Comparison of ENCODE assay signal across 19 cellular contexts in the genomic region with DNA sequence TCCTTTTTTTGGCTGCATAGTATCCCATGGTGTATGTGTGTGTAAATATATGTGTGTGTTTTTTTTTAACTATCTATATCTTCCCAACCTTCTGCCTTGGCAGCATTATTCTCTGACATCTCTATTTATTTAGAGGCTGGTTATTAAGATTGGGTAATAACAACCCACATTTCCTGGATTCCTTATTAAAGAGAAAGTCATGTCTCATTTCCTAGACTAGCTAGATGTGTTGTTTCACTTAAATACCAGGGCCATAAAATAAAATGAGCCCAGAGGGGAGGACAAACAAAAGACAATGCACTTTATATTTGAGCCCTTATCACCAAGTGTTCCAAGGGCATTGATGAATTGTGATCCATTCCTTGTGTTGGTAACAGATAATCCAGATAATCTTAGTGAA.
"Had no signal": no experiment of that assay in that cellular context is flagged by ENCODE, and none has a peak within 500 bp of the region (broad histone marks: within the 10 kb centered on the region; RNA-seq: fewer than 3 reads in every experiment).

No MANE protein-coding gene starts in this region.

- H2AFZ ChIP-seq: parathyroid adenoma had no signal

- H3K9ac ChIP-seq: parathyroid adenoma had no signal

- H3K4me1 ChIP-seq: parathyroid adenoma, transverse colon had no signal

- H3K9me3 Mint-ChIP-seq: activated CD4-positive, alpha-beta T cell treated with anti-CD3 and anti-CD28 coated beads, Interleukin-2, amount 10 ng/mL, durations not matched to agents 24 days and 14 days; activated naive CD4-positive, alpha-beta T cell treated with anti-CD3 and anti-CD28 coated beads, Interleukin-2, amount 50 U/mL, for 24 hours; natural killer cell; T-helper 2 cell treated with Interferon-gamma antibody and Interleukin-4, amounts not matched to agents 5 μg/mL and 100 μg/mL, for 36 hours had no signal

- H3K4me3 Mint-ChIP-seq: activated B cell treated with CpG ODN at 0.5 μM for 24 hours; activated CD4-positive, alpha-beta T cell treated with anti-CD3 and anti-CD28 coated beads, Interleukin-2, amount 10 ng/mL, durations not matched to agents 24 days and 14 days; activated CD8-positive, alpha-beta T cell treated with anti-CD3 and anti-CD28 coated beads, Interleukin-2, amount 10 ng/mL, durations not matched to agents 7 days and 5 days; activated naive CD4-positive, alpha-beta T cell treated with anti-CD3 and anti-CD28 coated beads, Interleukin-2, amount 50 U/mL, for 24 hours; natural killer cell; T-helper 2 cell treated with Interferon-gamma antibody and Interleukin-4, amounts not matched to agents 5 μg/mL and 100 μg/mL, for 36 hours had no signal

- H3K36me3 Mint-ChIP-seq: activated naive CD4-positive, alpha-beta T cell treated with anti-CD3 and anti-CD28 coated beads, Interleukin-2, amount 50 U/mL, for 24 hours; natural killer cell had no signal

- H3K36me3 ChIP-seq: adrenal gland, neutrophil, transverse colon had no signal

- H3K27ac Mint-ChIP-seq: activated B cell treated with CpG ODN at 0.5 μM for 24 hours; activated CD4-positive, alpha-beta T cell treated with anti-CD3 and anti-CD28 coated beads, Interleukin-2, amount 10 ng/mL, durations not matched to agents 24 days and 14 days; activated CD8-positive, alpha-beta T cell treated with anti-CD3 and anti-CD28 coated beads, Interleukin-2, amount 10 ng/mL, durations not matched to agents 7 days and 5 days; activated naive CD4-positive, alpha-beta T cell treated with anti-CD3 and anti-CD28 coated beads, Interleukin-2, amount 50 U/mL, for 24 hours; natural killer cell; T-helper 2 cell treated with Interferon-gamma antibody and Interleukin-4, amounts not matched to agents 5 μg/mL and 100 μg/mL, for 36 hours had no signal

- DNase-seq: activated B cell treated with CpG ODN at 0.5 μM for 24 hours; activated CD4-positive, alpha-beta T cell treated with anti-CD3 and anti-CD28 coated beads, Interleukin-2, amount 10 ng/mL, durations not matched to agents 24 days and 14 days; activated CD8-positive, alpha-beta memory T cell treated with anti-CD3 and anti-CD28 coated beads, Interleukin-2, amount 50 U/mL, for 4 hours; activated CD8-positive, alpha-beta T cell treated with anti-CD3 and anti-CD28 coated beads, Interleukin-2, amount 10 ng/mL, durations not matched to agents 7 days and 5 days; activated effector memory CD4-positive, alpha-beta T cell treated with anti-CD3 and anti-CD28 coated beads, Interleukin-2, amount 50 U/mL, for 16 hours; activated T-cell treated with anti-CD3 and anti-CD28 coated beads, Interleukin-2, amount 50 U/mL, for 48 hours; adrenal gland; caudate nucleus; hippocampal formation; mesenchymal stem cell; natural killer cell; stimulated activated CD4-positive, alpha-beta T cell treated with anti-CD3 and anti-CD28 coated beads, Interleukin-4, amount 100 ng/mL, for 24 hours; stimulated activated naive CD4-positive, alpha-beta T cell; transverse colon had no signal

- H3K27ac ChIP-seq: neutrophil, parathyroid adenoma, skin epidermis, transverse colon had no signal

- H3K4me3 ChIP-seq: adrenal gland, skin epidermis, transverse colon had no signal

- H3K79me2 ChIP-seq: parathyroid adenoma had no signal

- H3K4me1 Mint-ChIP-seq: activated B cell treated with CpG ODN at 0.5 μM for 24 hours; activated CD4-positive, alpha-beta T cell treated with anti-CD3 and anti-CD28 coated beads, Interleukin-2, amount 10 ng/mL, durations not matched to agents 24 days and 14 days; activated naive CD4-positive, alpha-beta T cell treated with anti-CD3 and anti-CD28 coated beads, Interleukin-2, amount 50 U/mL, for 24 hours; natural killer cell had no signal

- H3K9me3 ChIP-seq: adrenal gland, neutrophil, transverse colon had no signal

- H3K27me3 Mint-ChIP-seq: activated B cell treated with CpG ODN at 0.5 μM for 24 hours; activated CD4-positive, alpha-beta T cell treated with anti-CD3 and anti-CD28 coated beads, Interleukin-2, amount 10 ng/mL, durations not matched to agents 24 days and 14 days; activated naive CD4-positive, alpha-beta T cell treated with anti-CD3 and anti-CD28 coated beads, Interleukin-2, amount 50 U/mL, for 24 hours had no signal

- H3K27me3 ChIP-seq: adrenal gland, neutrophil, transverse colon had no signal

- ATAC-seq: activated CD8-positive, alpha-beta T cell treated with anti-CD3 and anti-CD28 coated beads, Interleukin-2, amount 10 ng/mL, durations not matched to agents 7 days and 5 days; natural killer cell had no signal
